11 cellular contexts compared by ENCODE assay signal in the genomic region with DNA sequence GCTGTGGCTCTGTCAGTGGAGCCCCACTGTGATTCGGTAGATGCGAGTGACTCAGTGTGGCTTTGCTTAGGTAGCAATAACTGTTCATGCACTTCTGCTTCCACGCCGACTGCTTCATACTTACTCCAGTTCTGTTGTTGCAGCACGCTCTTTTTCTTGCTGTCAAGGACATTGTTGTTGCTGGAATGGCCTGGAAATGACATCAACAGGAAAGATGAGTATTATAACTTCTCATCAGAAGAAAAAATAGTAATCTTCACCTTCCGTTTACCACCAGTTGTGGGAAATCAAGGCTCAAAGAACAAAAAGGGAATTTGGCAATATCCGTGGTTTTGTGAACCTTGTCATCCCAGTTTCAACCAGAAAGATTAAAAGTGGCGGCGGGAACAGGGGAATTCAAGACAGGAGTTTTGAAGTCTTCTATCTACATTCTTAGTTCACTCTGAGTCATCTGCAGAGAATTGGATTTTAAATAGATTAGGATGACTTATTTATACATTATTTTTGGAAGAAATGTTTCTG. TPM values are rescaled to one million over a fixed set of nuclear protein-coding genes. Genes with fewer than 3 reads are reported as not detected.
A peak's percentile ranks its signal among the peaks of the same experiment; 100 is the strongest.
DNase-seq lines count a peak whose midpoint lies in the region; ATAC-seq and TF ChIP-seq lines count a peak whose summit lies in the region.
"Had no signal": no experiment of that assay in that cellular context is flagged by ENCODE, and none has a peak within 500 bp of the region (broad histone marks: within the 10 kb centered on the region; RNA-seq: fewer than 3 reads in every experiment).

No MANE protein-coding gene starts in this region.

- H3K4me3 ChIP-seq in choroid plexus epithelial cell (ENCODE audit: low read depth, low read length), result peak overlapping the region; percentile 14

- no peak for ATAC-seq in HG03442 (IDR thresholded peaks at IDR 0.05; ENCODE audit: unreplicated experiment)

- H3K9me3 Mint-ChIP-seq in nephron, result no peaks in the 10 kb centered on the region
- H3K9me3 Mint-ChIP-seq: endodermal cell had no signal

- intact Hi-C loops in posterior vena cava (cut with DNase I), result no loop called here

- DNase-seq in Daoy (ENCODE audit: low read depth) (peak; percentile 36), NCI-H460 (ENCODE audit: extremely low read depth, low read depth) (peak; percentile 92), choroid plexus epithelial cell (ENCODE audit: low read depth) (peak; percentile 88), posterior vena cava (ENCODE audit: low spot score) (no peak), C1 segment of cervical spinal cord (lab: John Stamatoyannopoulos, UW) (no peak), DMS 273 (lab: John Stamatoyannopoulos, UW; ENCODE audit: unreplicated experiment) (no peak)
- DNase-seq: endodermal cell; stimulated activated CD4-positive, alpha-beta T cell treated with anti-CD3 and anti-CD28 coated beads, Interleukin-4, amount 100 ng/mL, for 4 hours had no signal

- no peaks in the 10 kb centered on the region for H3K27me3 Mint-ChIP-seq in nephron (ENCODE audit: low read depth)

- H3K27ac Mint-ChIP-seq in nephron, result peak overlapping the region in 2 of 3 experiments; percentile 49 to 77
- H3K27ac Mint-ChIP-seq: endodermal cell had no signal

- H3K4me1 Mint-ChIP-seq in nephron, result peaks cover 30% of the 10 kb centered on the region
- H3K4me1 Mint-ChIP-seq: endodermal cell had no signal

- H3K36me3 Mint-ChIP-seq in nephron (ENCODE audit: low read depth), result no peaks in the 10 kb centered on the region

- TF ChIP-seq CTCF in choroid plexus epithelial cell (conservative IDR thresholded peaks at IDR 0.05; ENCODE audit: low read depth, low read length) (no peak), nephron (IDR thresholded peaks at IDR 0.05; ENCODE audit: unreplicated experiment in 3 of 3) (no peak)

- H3K4me3 Mint-ChIP-seq in nephron, result no peak overlapping the region
- H3K4me3 Mint-ChIP-seq: endodermal cell had no signal

RNA-seq across cellular contexts. Expression of gene TM4SF20, which starts 8.3 kb away (rescaled TPM):
- total RNA-seq in Daoy (2014; rRNA removed; shearing (Covaris generic)), result not detected in 2 replicates
- total RNA-seq in NCI-H460 (2014; rRNA removed; shearing (Covaris generic)), result 0.72 and 0.99 TPM in 2 replicates
- 8.6 and 12.1 TPM in 2 replicates for polyA plus RNA-seq in NCI-H460 (2014; cell fraction: nucleus; rRNA removed)
- total RNA-seq in posterior vena cava, result under 1 TPM in 1 of 2 donors, not detected in 1; 0.10 TPM
- total RNA-seq: endodermal cell, urinary bladder had no signal
- polyA plus RNA-seq: urinary bladder had no signal

RNA-seq across cellular contexts. Expression of gene SCYGR1, which starts 16.9 kb away (rescaled TPM):
- total RNA-seq in Daoy (2014; rRNA removed; shearing (Covaris generic)), result not detected in 2 replicates
- total RNA-seq in NCI-H460 (2014; rRNA removed; shearing (Covaris generic)), result not detected in 2 replicates
- polyA plus RNA-seq in NCI-H460 (2014; cell fraction: nucleus; rRNA removed), result not detected in 2 replicates
- total RNA-seq in posterior vena cava, result not detected
- total RNA-seq: endodermal cell, urinary bladder had no signal
- polyA plus RNA-seq: urinary bladder had no signal

RNA-seq across cellular contexts. Expression of gene MFF, which starts 45.8 kb away (rescaled TPM):
- 100 and 113 TPM in 2 replicates for total RNA-seq in Daoy (2014; rRNA removed; shearing (Covaris generic))
- total RNA-seq in NCI-H460 (2014; rRNA removed; shearing (Covaris generic)), result 785 and 851 TPM in 2 replicates
- 488 and 576 TPM in 2 replicates for polyA plus RNA-seq in NCI-H460 (2014; cell fraction: nucleus; rRNA removed)
- total RNA-seq in posterior vena cava, result 10 to 100 TPM; 52.2 to 55.2 TPM

Comparison
In these comparisons a context has a peak if more than half of its experiments do, and no peak if none do; other contexts are left out.
1. DNase-seq: peak in Daoy (single experiment), NCI-H460 (single experiment) and choroid plexus epithelial cell (single experiment); none in posterior vena cava (single experiment), C1 segment of cervical spinal cord (0 of 14) and DMS 273 (single experiment).